ENCODE assay signal across 11 cellular contexts in the genomic region with DNA sequence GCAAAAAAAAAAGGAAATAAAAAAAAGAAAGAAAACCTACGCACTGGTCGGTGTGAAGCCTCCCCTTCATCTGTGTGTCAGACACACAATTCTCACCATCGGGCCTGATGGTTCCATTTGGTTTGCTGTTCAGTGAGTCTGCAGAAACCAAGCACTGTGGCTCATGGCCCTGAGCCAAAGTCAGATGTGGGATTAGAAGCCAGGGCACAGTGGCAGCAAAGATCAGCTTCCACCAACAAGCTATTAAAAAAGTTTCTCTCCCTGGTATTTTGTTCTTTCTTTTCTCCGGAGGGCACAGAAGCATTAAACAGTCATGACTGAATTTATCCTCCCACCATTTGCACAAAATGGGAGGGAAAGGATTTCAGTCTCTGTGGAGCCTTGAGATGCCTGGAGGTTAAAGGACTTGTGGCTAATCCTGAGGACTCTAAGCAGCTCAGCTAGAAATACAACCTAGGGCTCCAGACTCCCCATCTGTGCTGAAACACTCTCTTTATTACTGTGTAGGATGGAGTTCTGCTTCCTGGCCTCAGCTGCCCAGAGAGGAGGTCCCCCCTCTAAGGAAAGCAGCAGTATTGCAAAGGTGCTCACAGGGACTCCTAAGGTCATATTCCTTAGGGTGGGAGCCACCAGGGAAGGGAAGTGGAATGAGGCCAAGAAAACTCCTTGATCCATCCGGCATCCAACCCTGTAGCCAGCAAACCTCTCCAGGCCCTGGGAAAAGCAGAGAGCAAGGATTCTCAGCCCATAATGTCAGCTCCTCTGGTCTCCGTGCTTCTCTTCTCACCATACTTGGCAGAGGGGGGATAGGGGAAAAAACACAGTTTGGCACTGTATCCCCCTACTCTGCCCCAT. TPM values are rescaled to one million over a fixed set of nuclear protein-coding genes. Genes with fewer than 3 reads are reported as not detected.
DNase-seq lines count a peak whose midpoint lies in the region; ATAC-seq and TF ChIP-seq lines count a peak whose summit lies in the region.
"Had no signal": no experiment of that assay in that cellular context is flagged by ENCODE, and none has a peak within 500 bp of the region (broad histone marks: within the 10 kb centered on the region; RNA-seq: fewer than 3 reads in every experiment).

No MANE protein-coding gene starts in this region.

- TF ChIP-seq CTCF in thoracic aorta (IDR thresholded peaks at IDR 0.05), result no peak

- H3K4me1 ChIP-seq in right cardiac atrium (ENCODE audit: control insufficient read depth, insufficient read depth, low read length), result peaks cover 2% of the 10 kb centered on the region
- peaks cover 10 to 31% of the 10 kb centered on the region in 2 donors for H3K4me1 ChIP-seq in thoracic aorta (ENCODE audit: control insufficient read depth in 1 of 2, low read depth in 2 of 2)

- intact Hi-C loops in right cardiac atrium (cut with DNase I), result no loop called here

- H3K27me3 ChIP-seq in right cardiac atrium (ENCODE audit: control insufficient read depth, insufficient read depth) (no peaks in the 10 kb centered on the region), thoracic aorta (replicated peaks; ENCODE audit: insufficient read depth) (no peaks in the 10 kb centered on the region)

- peak overlapping the region; percentile 18 for H3K27ac Mint-ChIP-seq in activated naive CD8-positive, alpha-beta T cell
- H3K27ac Mint-ChIP-seq in activated naive CD8-positive, alpha-beta T cell treated with anti-CD3 and anti-CD28 coated beads, Interleukin-2, amount 50 U/mL, for 24 hours, result no peak overlapping the region
- no peak overlapping the region for H3K27ac Mint-ChIP-seq in stimulated activated naive B cell treated with anti-CD40 and anti-IgM and Interleukin-4, amounts not matched to agents 10 μg/mL and 1 μg/mL and 100 μg/mL, for 72 hours
- H3K27ac Mint-ChIP-seq: activated CD8-positive, alpha-beta memory T cell treated with anti-CD3 and anti-CD28 coated beads, Interleukin-2, amount 10 ng/mL, durations not matched to agents 7 days and 5 days had no signal

- no peak overlapping the region for H3K4me3 ChIP-seq in right cardiac atrium (ENCODE audit: low read length)
- no peak overlapping the region for H3K4me3 ChIP-seq in thoracic aorta

- H3K9me3 Mint-ChIP-seq in activated naive CD8-positive, alpha-beta T cell (ENCODE audit: low read depth), result no peaks in the 10 kb centered on the region
- H3K9me3 Mint-ChIP-seq in activated naive CD8-positive, alpha-beta T cell treated with anti-CD3 and anti-CD28 coated beads, Interleukin-2, amount 50 U/mL, for 24 hours, result peaks cover 6% of the 10 kb centered on the region
- peaks cover 0 to 5% of the 10 kb centered on the region in 2 donors for H3K9me3 Mint-ChIP-seq in stimulated activated naive B cell treated with anti-CD40 and anti-IgM and Interleukin-4, amounts not matched to agents 10 μg/mL and 1 μg/mL and 100 μg/mL, for 72 hours

- peaks cover 13% of the 10 kb centered on the region for H3K4me1 Mint-ChIP-seq in activated naive CD8-positive, alpha-beta T cell (ENCODE audit: low read depth)
- H3K4me1 Mint-ChIP-seq in activated naive CD8-positive, alpha-beta T cell treated with anti-CD3 and anti-CD28 coated beads, Interleukin-2, amount 50 U/mL, for 24 hours, result peaks cover 15% of the 10 kb centered on the region
- H3K4me1 Mint-ChIP-seq in stimulated activated naive B cell treated with anti-CD40 and anti-IgM and Interleukin-4, amounts not matched to agents 10 μg/mL and 1 μg/mL and 100 μg/mL, for 72 hours, result peaks cover 9 to 12% of the 10 kb centered on the region in 2 donors
- H3K4me1 Mint-ChIP-seq: activated CD8-positive, alpha-beta memory T cell treated with anti-CD3 and anti-CD28 coated beads, Interleukin-2, amount 10 ng/mL, durations not matched to agents 7 days and 5 days had no signal

- H3K27me3 Mint-ChIP-seq in activated naive CD8-positive, alpha-beta T cell, result no peaks in the 10 kb centered on the region
- H3K27me3 Mint-ChIP-seq in activated naive CD8-positive, alpha-beta T cell treated with anti-CD3 and anti-CD28 coated beads, Interleukin-2, amount 50 U/mL, for 24 hours, result no peaks in the 10 kb centered on the region
- H3K27me3 Mint-ChIP-seq in stimulated activated naive B cell treated with anti-CD40 and anti-IgM and Interleukin-4, amounts not matched to agents 10 μg/mL and 1 μg/mL and 100 μg/mL, for 72 hours, result no peaks in the 10 kb centered on the region
- H3K27me3 Mint-ChIP-seq: activated CD8-positive, alpha-beta memory T cell treated with anti-CD3 and anti-CD28 coated beads, Interleukin-2, amount 10 ng/mL, durations not matched to agents 7 days and 5 days had no signal

- H3K9me3 ChIP-seq in right cardiac atrium (ENCODE audit: control insufficient read depth, low read length) (no peaks in the 10 kb centered on the region), thoracic aorta (no peaks in the 10 kb centered on the region)

- H3K4me3 Mint-ChIP-seq in activated naive CD8-positive, alpha-beta T cell, result no peak overlapping the region
- H3K4me3 Mint-ChIP-seq in activated naive CD8-positive, alpha-beta T cell treated with anti-CD3 and anti-CD28 coated beads, Interleukin-2, amount 50 U/mL, for 24 hours, result no peak overlapping the region
- H3K4me3 Mint-ChIP-seq in stimulated activated naive B cell treated with anti-CD40 and anti-IgM and Interleukin-4, amounts not matched to agents 10 μg/mL and 1 μg/mL and 100 μg/mL, for 72 hours, result no peak overlapping the region
- H3K4me3 Mint-ChIP-seq: activated CD8-positive, alpha-beta memory T cell treated with anti-CD3 and anti-CD28 coated beads, Interleukin-2, amount 10 ng/mL, durations not matched to agents 7 days and 5 days; neural crest cell had no signal

- no peak for DNase-seq in activated naive CD8-positive, alpha-beta T cell treated with anti-CD3 and anti-CD28 coated beads, Interleukin-2, amount 50 U/mL, for 24 hours
- DNase-seq in right cardiac atrium (peak in 2 of 3 donors; percentile 51 to 55), thoracic aorta (ENCODE audit: low spot score) (no peak), hepatic stellate cell (ENCODE audit: low spot score) (no peak)
- no peak for DNase-seq in stimulated activated naive B cell treated with anti-CD40 and anti-IgM and Interleukin-4, amounts not matched to agents 10 μg/mL and 1 μg/mL and 100 μg/mL, for 72 hours
- DNase-seq in activated CD4-positive, CD25-positive, alpha-beta regulatory T cell (lab: John Stamatoyannopoulos, UW), result no peak
- DNase-seq: activated CD8-positive, alpha-beta memory T cell treated with anti-CD3 and anti-CD28 coated beads, Interleukin-2, amount 10 ng/mL, durations not matched to agents 7 days and 5 days; NCI-H1417 treated with DMSO at 0.1 percent for 48 hours had no signal

- H3K27ac ChIP-seq in right cardiac atrium (ENCODE audit: low read length) (peak overlapping the region; percentile 48), thoracic aorta (peak overlapping the region; percentile 54 to 55)

- no peak for ATAC-seq in activated naive CD8-positive, alpha-beta T cell treated with anti-CD3 and anti-CD28 coated beads, Interleukin-2, amount 50 U/mL, for 24 hours
- ATAC-seq in SK-N-SH treated with all-trans-retinoic acid at 6 μM for 48 hours (peak; percentile 55), right cardiac atrium (peak in 1 of 2 donors; percentile 69), thoracic aorta (ENCODE audit: insufficient number of reproducible peaks, low FRiP score, low read depth) (no peak)
- ATAC-seq in stimulated activated naive B cell treated with anti-CD40 and anti-IgM and Interleukin-4, amounts not matched to agents 10 μg/mL and 1 μg/mL and 100 μg/mL, for 72 hours (replicated peaks), result no peak
- ATAC-seq: activated CD8-positive, alpha-beta memory T cell treated with anti-CD3 and anti-CD28 coated beads, Interleukin-2, amount 10 ng/mL, durations not matched to agents 7 days and 5 days had no signal

- peaks cover 22% of the 10 kb centered on the region for H3K36me3 Mint-ChIP-seq in activated naive CD8-positive, alpha-beta T cell
- peaks cover 10% of the 10 kb centered on the region for H3K36me3 Mint-ChIP-seq in activated naive CD8-positive, alpha-beta T cell treated with anti-CD3 and anti-CD28 coated beads, Interleukin-2, amount 50 U/mL, for 24 hours (ENCODE audit: low read depth)
- H3K36me3 Mint-ChIP-seq in stimulated activated naive B cell treated with anti-CD40 and anti-IgM and Interleukin-4, amounts not matched to agents 10 μg/mL and 1 μg/mL and 100 μg/mL, for 72 hours, result peaks cover 35 to 54% of the 10 kb centered on the region in 2 donors

- WGBS in right cardiac atrium, result 73% methylated on average over 6 of the region's 6 CpGs

- H3K36me3 ChIP-seq in thoracic aorta, result no peaks in the 10 kb centered on the region

TF ChIP-seq in SK-N-SH treated with all-trans-retinoic acid at 6 μM for 48 hours, 23 proteins besides CTCF, POLR2A, EP300 and RAD21 (continues in another document):
- TF ChIP-seq SNAI2 (CRISPR knock-in tag; IDR thresholded peaks at IDR 0.05) (no peak), PPARA (CRISPR knock-in tag; IDR thresholded peaks at IDR 0.05; ENCODE audit: borderline replicate concordance) (no peak), ZFP30 (CRISPR knock-in tag; IDR thresholded peaks at IDR 0.05) (no peak), ZNF565 (CRISPR knock-in tag; conservative IDR thresholded peaks at IDR 0.05; ENCODE audit: low read depth) (no peak)
- TF ChIP-seq, protein P1, sequence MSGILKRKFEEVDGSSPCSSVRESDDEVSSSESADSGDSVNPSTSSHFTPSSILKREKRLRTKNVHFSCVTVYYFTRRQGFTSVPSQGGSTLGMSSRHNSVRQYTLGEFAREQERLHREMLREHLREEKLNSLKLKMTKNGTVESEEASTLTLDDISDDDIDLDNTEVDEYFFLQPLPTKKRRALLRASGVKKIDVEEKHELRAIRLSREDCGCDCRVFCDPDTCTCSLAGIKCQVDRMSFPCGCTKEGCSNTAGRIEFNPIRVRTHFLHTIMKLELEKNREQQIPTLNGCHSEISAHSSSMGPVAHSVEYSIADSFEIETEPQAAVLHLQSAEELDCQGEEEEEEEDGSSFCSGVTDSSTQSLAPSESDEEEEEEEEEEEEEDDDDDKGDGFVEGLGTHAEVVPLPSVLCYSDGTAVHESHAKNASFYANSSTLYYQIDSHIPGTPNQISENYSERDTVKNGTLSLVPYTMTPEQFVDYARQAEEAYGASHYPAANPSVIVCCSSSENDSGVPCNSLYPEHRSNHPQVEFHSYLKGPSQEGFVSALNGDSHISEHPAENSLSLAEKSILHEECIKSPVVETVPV (CRISPR knock-in tag; IDR thresholded peaks at IDR 0.05), result no peak

RNA-seq across cellular contexts. Expression of a gene that starts 28.2 kb away (rescaled TPM):
- 10 to 100 TPM in 1 of 4 donors, 1 to 10 TPM in 3; 9.8 to 12.6 (median 9.9) TPM for total RNA-seq in right cardiac atrium
- 3.2 TPM for polyA plus RNA-seq in right cardiac atrium
- 10 to 100 TPM; 12.0 to 29.1 TPM for total RNA-seq in thoracic aorta

Comparison
In these comparisons a context has a peak if more than half of its experiments do, and no peak if none do; other contexts are left out.
1. DNase-seq: peak in right cardiac atrium (2 of 3); none in activated naive CD8-positive, alpha-beta T cell treated with anti-CD3 and anti-CD28 coated beads, Interleukin-2, amount 50 U/mL, for 24 hours (single experiment), thoracic aorta (single experiment), hepatic stellate cell (single experiment), stimulated activated naive B cell treated with anti-CD40 and anti-IgM and Interleukin-4, amounts not matched to agents 10 μg/mL and 1 μg/mL and 100 μg/mL, for 72 hours (single experiment) and activated CD4-positive, CD25-positive, alpha-beta regulatory T cell (0 of 4).